1 cellular context compared by ENCODE assay signal in the genomic region with DNA sequence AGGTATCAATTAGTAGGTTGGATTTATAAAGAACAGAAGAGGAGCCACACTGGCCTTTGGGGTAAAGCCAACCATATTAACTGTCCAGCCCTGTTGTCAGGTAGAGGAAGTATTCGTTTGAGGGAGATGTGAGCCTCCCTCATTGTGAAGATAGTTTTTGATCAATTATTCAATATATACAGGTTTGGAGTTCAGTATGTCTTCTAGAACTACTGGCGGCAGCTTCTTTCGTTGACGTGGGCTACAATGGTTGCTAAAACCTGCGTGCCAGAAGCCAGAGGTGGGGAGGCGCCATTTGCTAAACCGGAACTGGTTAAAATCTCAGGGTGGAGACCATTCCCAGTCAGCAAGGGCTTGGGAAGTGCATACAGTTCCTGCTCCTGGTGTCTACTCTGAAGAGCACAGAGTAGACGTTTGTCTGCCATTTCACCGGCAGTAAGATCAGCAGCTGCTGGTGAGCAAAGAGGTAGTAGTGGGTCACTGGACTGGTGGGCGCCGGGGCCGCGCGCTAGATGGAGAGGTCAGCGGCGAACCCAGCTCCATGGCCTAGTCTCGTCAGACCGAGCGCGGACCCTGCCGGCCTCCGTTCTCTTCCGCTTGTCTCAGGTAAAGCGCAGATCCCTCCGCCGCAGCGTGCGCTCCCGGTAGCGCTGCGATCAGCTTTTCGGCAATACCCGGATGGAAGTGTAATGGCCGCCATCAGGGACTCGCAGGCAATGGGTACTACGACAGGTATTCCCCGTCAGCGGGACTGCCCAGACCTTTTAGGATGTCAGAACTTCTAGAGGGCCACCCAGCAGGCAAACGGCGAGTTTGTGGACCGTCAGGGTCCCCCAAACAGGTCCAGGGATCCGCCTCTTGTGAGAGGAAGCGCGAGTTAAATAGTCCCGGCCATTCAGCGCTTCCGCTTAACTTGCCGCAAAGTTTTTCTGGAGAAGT.
A peak's percentile ranks its signal among the peaks of the same experiment; 100 is the strongest.
TF ChIP-seq lines count a peak whose summit lies in the region.

A gene with protein sequence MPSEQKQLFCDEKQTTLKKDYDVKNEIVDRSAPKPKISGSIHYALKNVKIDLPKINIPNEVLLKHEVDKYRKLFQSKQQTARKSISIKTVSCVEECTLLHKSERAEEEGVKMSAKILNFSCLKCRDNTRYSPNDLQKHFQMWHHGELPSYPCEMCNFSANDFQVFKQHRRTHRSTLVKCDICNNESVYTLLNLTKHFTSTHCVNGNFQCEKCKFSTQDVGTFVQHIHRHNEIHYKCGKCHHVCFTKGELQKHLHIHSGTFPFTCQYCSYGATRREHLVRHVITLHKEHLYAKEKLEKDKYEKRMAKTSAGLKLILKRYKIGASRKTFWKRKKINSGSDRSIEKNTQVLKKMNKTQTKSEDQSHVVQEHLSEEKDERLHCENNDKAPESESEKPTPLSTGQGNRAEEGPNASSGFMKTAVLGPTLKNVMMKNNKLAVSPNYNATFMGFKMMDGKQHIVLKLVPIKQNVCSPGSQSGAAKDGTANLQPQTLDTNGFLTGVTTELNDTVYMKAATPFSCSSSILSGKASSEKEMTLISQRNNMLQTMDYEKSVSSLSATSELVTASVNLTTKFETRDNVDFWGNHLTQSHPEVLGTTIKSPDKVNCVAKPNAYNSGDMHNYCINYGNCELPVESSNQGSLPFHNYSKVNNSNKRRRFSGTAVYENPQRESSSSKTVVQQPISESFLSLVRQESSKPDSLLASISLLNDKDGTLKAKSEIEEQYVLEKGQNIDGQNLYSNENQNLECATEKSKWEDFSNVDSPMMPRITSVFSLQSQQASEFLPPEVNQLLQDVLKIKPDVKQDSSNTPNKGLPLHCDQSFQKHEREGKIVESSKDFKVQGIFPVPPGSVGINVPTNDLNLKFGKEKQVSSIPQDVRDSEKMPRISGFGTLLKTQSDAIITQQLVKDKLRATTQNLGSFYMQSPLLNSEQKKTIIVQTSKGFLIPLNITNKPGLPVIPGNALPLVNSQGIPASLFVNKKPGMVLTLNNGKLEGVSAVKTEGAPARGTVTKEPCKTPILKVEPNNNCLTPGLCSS (N-terminal part only) (plus strand): TSS at position 911 of the 939 bp plus-strand sequence. CDS start 26,026 bp downstream, outside the sequence.

TF ChIP-seq in GM12878, 131 proteins besides CTCF, POLR2A, EP300 and RAD21 (continued from another document and continues in another):
- TF ChIP-seq, protein P1, sequence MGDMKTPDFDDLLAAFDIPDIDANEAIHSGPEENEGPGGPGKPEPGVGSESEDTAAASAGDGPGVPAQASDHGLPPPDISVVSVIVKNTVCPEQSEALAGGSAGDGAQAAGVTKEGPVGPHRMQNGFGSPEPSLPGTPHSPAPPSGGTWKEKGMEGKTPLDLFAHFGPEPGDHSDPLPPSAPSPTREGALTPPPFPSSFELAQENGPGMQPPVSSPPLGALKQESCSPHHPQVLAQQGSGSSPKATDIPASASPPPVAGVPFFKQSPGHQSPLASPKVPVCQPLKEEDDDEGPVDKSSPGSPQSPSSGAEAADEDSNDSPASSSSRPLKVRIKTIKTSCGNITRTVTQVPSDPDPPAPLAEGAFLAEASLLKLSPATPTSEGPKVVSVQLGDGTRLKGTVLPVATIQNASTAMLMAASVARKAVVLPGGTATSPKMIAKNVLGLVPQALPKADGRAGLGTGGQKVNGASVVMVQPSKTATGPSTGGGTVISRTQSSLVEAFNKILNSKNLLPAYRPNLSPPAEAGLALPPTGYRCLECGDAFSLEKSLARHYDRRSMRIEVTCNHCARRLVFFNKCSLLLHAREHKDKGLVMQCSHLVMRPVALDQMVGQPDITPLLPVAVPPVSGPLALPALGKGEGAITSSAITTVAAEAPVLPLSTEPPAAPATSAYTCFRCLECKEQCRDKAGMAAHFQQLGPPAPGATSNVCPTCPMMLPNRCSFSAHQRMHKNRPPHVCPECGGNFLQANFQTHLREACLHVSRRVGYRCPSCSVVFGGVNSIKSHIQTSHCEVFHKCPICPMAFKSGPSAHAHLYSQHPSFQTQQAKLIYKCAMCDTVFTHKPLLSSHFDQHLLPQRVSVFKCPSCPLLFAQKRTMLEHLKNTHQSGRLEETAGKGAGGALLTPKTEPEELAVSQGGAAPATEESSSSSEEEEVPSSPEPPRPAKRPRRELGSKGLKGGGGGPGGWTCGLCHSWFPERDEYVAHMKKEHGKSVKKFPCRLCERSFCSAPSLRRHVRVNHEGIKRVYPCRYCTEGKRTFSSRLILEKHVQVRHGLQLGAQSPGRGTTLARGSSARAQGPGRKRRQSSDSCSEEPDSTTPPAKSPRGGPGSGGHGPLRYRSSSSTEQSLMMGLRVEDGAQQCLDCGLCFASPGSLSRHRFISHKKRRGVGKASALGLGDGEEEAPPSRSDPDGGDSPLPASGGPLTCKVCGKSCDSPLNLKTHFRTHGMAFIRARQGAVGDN (IDR thresholded peaks at IDR 0.05), result peak; percentile 76
- TF ChIP-seq, protein P2, sequence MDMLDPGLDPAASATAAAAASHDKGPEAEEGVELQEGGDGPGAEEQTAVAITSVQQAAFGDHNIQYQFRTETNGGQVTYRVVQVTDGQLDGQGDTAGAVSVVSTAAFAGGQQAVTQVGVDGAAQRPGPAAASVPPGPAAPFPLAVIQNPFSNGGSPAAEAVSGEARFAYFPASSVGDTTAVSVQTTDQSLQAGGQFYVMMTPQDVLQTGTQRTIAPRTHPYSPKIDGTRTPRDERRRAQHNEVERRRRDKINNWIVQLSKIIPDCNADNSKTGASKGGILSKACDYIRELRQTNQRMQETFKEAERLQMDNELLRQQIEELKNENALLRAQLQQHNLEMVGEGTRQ (IDR thresholded peaks at IDR 0.05; ENCODE audit: borderline replicate concordance, low read depth, low read length), result no peak
- no peak; the same call in 1 of the 2 replicates for TF ChIP-seq JUNB (IDR thresholded peaks at IDR 0.05)
- peak; percentile 86 for TF ChIP-seq IKZF1 (conservative IDR thresholded peaks at IDR 0.05)
- peak; percentile 84; the same call in 1 of the 2 replicates for TF ChIP-seq CBFB (IDR thresholded peaks at IDR 0.05; ENCODE audit: low read depth)
- peak; percentile 42 for TF ChIP-seq KLF5 (IDR thresholded peaks at IDR 0.05; ENCODE audit: partially characterized antibody)
- peak; percentile 88; the same call in 1 of the 2 replicates for TF ChIP-seq PML (IDR thresholded peaks at IDR 0.05; ENCODE audit: low read length)
- peak; percentile 94 for TF ChIP-seq MYC (IDR thresholded peaks at IDR 0.05; ENCODE audit: insufficient read depth, insufficient read length, insufficient replicate concordance, low read length, severe bottlenecking)
- no peak for TF ChIP-seq ESRRA (IDR thresholded peaks at IDR 0.05; ENCODE audit: low read length)
- TF ChIP-seq RCOR1 (conservative IDR thresholded peaks at IDR 0.05; ENCODE audit: low read depth, low read length), result no peak
- TF ChIP-seq, protein P3, sequence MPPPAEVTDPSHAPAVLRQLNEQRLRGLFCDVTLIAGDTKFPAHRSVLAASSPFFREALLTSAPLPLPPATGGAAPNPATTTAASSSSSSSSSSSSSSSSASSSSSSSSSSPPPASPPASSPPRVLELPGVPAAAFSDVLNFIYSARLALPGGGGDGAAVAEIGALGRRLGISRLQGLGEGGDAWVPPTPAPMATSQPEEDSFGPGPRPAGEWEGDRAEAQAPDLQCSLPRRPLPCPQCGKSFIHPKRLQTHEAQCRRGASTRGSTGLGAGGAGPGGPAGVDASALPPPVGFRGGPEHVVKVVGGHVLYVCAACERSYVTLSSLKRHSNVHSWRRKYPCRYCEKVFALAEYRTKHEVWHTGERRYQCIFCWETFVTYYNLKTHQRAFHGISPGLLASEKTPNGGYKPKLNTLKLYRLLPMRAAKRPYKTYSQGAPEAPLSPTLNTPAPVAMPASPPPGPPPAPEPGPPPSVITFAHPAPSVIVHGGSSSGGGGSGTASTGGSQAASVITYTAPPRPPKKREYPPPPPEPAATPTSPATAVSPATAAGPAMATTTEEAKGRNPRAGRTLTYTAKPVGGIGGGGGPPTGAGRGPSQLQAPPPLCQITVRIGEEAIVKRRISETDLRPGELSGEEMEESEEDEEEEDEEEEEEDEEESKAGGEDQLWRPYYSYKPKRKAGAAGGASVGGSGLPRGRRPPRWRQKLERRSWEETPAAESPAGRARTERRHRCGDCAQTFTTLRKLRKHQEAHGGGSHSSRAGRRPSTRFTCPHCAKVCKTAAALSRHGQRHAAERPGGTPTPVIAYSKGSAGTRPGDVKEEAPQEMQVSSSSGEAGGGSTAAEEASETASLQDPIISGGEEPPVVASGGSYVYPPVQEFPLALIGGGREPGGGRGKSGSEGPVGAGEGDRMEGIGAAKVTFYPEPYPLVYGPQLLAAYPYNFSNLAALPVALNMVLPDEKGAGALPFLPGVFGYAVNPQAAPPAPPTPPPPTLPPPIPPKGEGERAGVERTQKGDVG (CRISPR knock-in tag; IDR thresholded peaks at IDR 0.05), result no peak
- TF ChIP-seq MYB (IDR thresholded peaks at IDR 0.05; ENCODE audit: borderline replicate concordance, low read depth, low read length), result no peak; the same call in 1 of the 2 replicates
- TF ChIP-seq BCL11A (IDR thresholded peaks at IDR 0.05; ENCODE audit: low read depth, low read length), result peak; percentile 2; the same call in 1 of the 2 replicates
- TF ChIP-seq CBX3 (IDR thresholded peaks at IDR 0.05; ENCODE audit: borderline replicate concordance, low read depth), result no peak
- TF ChIP-seq NR2C2 (IDR thresholded peaks at IDR 0.05; ENCODE audit: borderline replicate concordance, control insufficient read depth, insufficient read length, low read depth), result no peak
- peak; percentile 75; the same call in 1 of the 2 replicates for TF ChIP-seq GATAD2B (conservative IDR thresholded peaks at IDR 0.05; ENCODE audit: low read depth)
- peak; percentile 95 for TF ChIP-seq CHD2 (IDR thresholded peaks at IDR 0.05; ENCODE audit: borderline replicate concordance, low read depth, low read length)
- no peak for TF ChIP-seq RAD51 (IDR thresholded peaks at IDR 0.05)
- TF ChIP-seq RUNX3 (IDR thresholded peaks at IDR 0.05; ENCODE audit: low read length), result peak; percentile 46
- TF ChIP-seq RELA (IDR thresholded peaks at IDR 0.05; ENCODE audit: borderline replicate concordance, partially characterized antibody), result peak; percentile 35
- TF ChIP-seq CHD1 (IDR thresholded peaks at IDR 0.05; ENCODE audit: low read depth, low read length), result no peak
- TF ChIP-seq IKZF2 (IDR thresholded peaks at IDR 0.05), result peak; percentile 19 to 52; a peak in 2 of 4 replicates
- TF ChIP-seq LARP7 (IDR thresholded peaks at IDR 0.05), result peak; percentile 74
- TF ChIP-seq SMARCA5 (IDR thresholded peaks at IDR 0.05), result peak; percentile 77; the same call in 1 of the 2 replicates
- peak; percentile 88; the same call in 2 of the 3 replicates for TF ChIP-seq POU2F2 (IDR thresholded peaks at IDR 0.05; ENCODE audit: borderline replicate concordance, low read depth, low read length)
- TF ChIP-seq TCF12 (IDR thresholded peaks at IDR 0.05; ENCODE audit: low read depth, low read length), result peak; percentile 58; the same call in 1 of the 2 replicates
- TF ChIP-seq, protein P4, sequence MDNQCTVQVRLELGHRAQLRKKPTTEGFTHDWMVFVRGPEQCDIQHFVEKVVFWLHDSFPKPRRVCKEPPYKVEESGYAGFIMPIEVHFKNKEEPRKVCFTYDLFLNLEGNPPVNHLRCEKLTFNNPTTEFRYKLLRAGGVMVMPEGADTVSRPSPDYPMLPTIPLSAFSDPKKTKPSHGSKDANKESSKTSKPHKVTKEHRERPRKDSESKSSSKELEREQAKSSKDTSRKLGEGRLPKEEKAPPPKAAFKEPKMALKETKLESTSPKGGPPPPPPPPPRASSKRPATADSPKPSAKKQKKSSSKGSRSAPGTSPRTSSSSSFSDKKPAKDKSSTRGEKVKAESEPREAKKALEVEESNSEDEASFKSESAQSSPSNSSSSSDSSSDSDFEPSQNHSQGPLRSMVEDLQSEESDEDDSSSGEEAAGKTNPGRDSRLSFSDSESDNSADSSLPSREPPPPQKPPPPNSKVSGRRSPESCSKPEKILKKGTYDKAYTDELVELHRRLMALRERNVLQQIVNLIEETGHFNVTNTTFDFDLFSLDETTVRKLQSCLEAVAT (IDR thresholded peaks at IDR 0.05), result peak; percentile 96
- TF ChIP-seq, protein P5, sequence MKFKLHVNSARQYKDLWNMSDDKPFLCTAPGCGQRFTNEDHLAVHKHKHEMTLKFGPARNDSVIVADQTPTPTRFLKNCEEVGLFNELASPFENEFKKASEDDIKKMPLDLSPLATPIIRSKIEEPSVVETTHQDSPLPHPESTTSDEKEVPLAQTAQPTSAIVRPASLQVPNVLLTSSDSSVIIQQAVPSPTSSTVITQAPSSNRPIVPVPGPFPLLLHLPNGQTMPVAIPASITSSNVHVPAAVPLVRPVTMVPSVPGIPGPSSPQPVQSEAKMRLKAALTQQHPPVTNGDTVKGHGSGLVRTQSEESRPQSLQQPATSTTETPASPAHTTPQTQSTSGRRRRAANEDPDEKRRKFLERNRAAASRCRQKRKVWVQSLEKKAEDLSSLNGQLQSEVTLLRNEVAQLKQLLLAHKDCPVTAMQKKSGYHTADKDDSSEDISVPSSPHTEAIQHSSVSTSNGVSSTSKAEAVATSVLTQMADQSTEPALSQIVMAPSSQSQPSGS (IDR thresholded peaks at IDR 0.05; ENCODE audit: low read length), result peak; percentile 29; the same call in 1 of the 2 replicates
- TF ChIP-seq SP1 (IDR thresholded peaks at IDR 0.05; ENCODE audit: low read depth, low read length), result peak; percentile 24
- TF ChIP-seq, protein P6, sequence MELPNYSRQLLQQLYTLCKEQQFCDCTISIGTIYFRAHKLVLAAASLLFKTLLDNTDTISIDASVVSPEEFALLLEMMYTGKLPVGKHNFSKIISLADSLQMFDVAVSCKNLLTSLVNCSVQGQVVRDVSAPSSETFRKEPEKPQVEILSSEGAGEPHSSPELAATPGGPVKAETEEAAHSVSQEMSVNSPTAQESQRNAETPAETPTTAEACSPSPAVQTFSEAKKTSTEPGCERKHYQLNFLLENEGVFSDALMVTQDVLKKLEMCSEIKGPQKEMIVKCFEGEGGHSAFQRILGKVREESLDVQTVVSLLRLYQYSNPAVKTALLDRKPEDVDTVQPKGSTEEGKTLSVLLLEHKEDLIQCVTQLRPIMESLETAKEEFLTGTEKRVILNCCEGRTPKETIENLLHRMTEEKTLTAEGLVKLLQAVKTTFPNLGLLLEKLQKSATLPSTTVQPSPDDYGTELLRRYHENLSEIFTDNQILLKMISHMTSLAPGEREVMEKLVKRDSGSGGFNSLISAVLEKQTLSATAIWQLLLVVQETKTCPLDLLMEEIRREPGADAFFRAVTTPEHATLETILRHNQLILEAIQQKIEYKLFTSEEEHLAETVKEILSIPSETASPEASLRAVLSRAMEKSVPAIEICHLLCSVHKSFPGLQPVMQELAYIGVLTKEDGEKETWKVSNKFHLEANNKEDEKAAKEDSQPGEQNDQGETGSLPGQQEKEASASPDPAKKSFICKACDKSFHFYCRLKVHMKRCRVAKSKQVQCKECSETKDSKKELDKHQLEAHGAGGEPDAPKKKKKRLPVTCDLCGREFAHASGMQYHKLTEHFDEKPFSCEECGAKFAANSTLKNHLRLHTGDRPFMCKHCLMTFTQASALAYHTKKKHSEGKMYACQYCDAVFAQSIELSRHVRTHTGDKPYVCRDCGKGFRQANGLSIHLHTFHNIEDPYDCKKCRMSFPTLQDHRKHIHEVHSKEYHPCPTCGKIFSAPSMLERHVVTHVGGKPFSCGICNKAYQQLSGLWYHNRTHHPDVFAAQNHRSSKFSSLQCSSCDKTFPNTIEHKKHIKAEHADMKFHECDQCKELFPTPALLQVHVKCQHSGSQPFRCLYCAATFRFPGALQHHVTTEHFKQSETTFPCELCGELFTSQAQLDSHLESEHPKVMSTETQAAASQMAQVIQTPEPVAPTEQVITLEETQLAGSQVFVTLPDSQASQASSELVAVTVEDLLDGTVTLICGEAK (IDR thresholded peaks at IDR 0.05; ENCODE audit: borderline replicate concordance), result peak; percentile 88
- peak; percentile 97 for TF ChIP-seq YY1 (IDR thresholded peaks at IDR 0.05; ENCODE audit: low read depth, low read length)
- TF ChIP-seq GABPA (IDR thresholded peaks at IDR 0.05; ENCODE audit: low read depth), result peak; percentile 87
- no peak for TF ChIP-seq SMAD1 (IDR thresholded peaks at IDR 0.05; ENCODE audit: low read depth, partially characterized antibody)
